3 cellular contexts compared by ENCODE assay signal in genomic region chr3:115292677-115293076, GRCh38.
"Had no signal": no experiment of that assay in that cellular context is flagged by ENCODE, and none has a peak within 500 bp of the region (broad histone marks: within the 10 kb centered on the region; RNA-seq: fewer than 3 reads in every experiment).

No MANE protein-coding gene starts in this region.

- DNase-seq: GDM1, GF-D8 had no signal

- H3K4me3 ChIP-seq: GM12878 had no signal

- ATAC-seq: GM12878 had no signal
